ENCODE assay signal across 25 cellular contexts in genomic region chr7:79296553-79297320, GRCh38.
"Had no signal": no experiment of that assay in that cellular context is flagged by ENCODE, and none has a peak within 500 bp of the region (broad histone marks: within the 10 kb centered on the region; RNA-seq: fewer than 3 reads in every experiment).

No MANE protein-coding gene starts in this region.

- H3K27me3 ChIP-seq: brain microvascular endothelial cell, Peyer's patch had no signal

- DNase-seq: activated B cell treated with CpG ODN at 0.5 μM for 24 hours; activated CD4-positive, alpha-beta T cell treated with anti-CD3 and anti-CD28 coated beads for 1 hour; activated CD4-positive, alpha-beta T cell treated with anti-CD3 and anti-CD28 coated beads, Interleukin-2, amount 10 ng/mL, durations not matched to agents 24 days and 14 days; activated CD4-positive, alpha-beta T cell treated with anti-CD3 and anti-CD28 coated beads, Interleukin-2, amount 50 U/mL, for 48 hours; activated CD8-positive, alpha-beta memory T cell treated with anti-CD3 and anti-CD28 coated beads, Interleukin-2, amount 10 ng/mL, durations not matched to agents 7 days and 5 days; activated gamma-delta T cell; activated naive CD4-positive, alpha-beta T cell treated with anti-CD3 and anti-CD28 coated beads for 36 hours; activated naive CD8-positive, alpha-beta T cell treated with anti-CD3 and anti-CD28 coated beads for 36 hours; activated T-cell treated with anti-CD3 and anti-CD28 coated beads, Interleukin-2, amount 50 U/mL, for 4 hours; brain microvascular endothelial cell; cerebellar nuclear complex; MM.1S; NCI-H1105; NCI-H1436 treated with DMSO at 0.1 percent for 48 hours; NCI-H187; NCI-H2081; NCI-H2227 treated with DMSO at 0.1 percent for 48 hours; NCI-H446 treated with DMSO at 0.1 percent for 48 hours; NCI-H524 treated with DMSO at 0.1 percent for 48 hours; NCI-H774; Peyer's patch; SHP77 treated with DMSO at 0.1 percent for 48 hours; T-helper 17 cell; T-helper 9 cell had no signal

- ATAC-seq: activated CD8-positive, alpha-beta memory T cell treated with anti-CD3 and anti-CD28 coated beads, Interleukin-2, amount 10 ng/mL, durations not matched to agents 7 days and 5 days; activated T-cell treated with anti-CD3 and anti-CD28 coated beads, Interleukin-2, amount 50 U/mL, for 4 hours; activated T-helper 17 cell treated with anti-CD3 and anti-CD28 coated beads, Interleukin-2, amount 50 U/mL, for 72 hours; T-helper 17 cell had no signal

- H3K4me3 ChIP-seq: Peyer's patch had no signal

- H3K36me3 ChIP-seq: brain microvascular endothelial cell, Peyer's patch had no signal

- H3K27ac ChIP-seq: brain microvascular endothelial cell, Peyer's patch had no signal

- H3K4me1 ChIP-seq: Peyer's patch had no signal
